In the genomic region with DNA sequence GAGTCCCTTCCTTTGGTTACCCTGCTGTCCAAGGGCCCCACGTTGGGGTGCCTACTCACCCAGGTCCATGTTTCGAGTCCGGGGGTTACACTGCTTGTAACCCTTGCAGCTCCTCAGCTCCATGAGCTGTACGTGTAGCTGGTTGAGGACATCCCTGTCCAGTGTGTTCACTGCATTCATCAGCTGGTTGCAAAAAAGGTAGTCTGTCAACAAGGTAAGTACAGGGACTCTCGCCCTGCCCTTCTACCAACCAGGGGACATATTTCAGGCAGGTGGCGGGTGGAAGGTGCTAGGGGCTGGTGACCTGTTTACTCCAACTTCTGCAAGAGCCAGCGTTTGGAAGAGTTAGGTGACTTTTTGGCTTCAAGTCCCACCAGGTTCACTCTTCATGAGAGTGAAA, we compare ENCODE assay signal across 20 cellular contexts.
"Had no signal": no experiment of that assay in that cellular context is flagged by ENCODE, and none has a peak within 500 bp of the region (broad histone marks: within the 10 kb centered on the region; RNA-seq: fewer than 3 reads in every experiment).

No MANE protein-coding gene starts in this region.

- H3K4me3 Mint-ChIP-seq: activated B cell treated with CpG ODN at 0.5 μM for 24 hours; activated naive CD8-positive, alpha-beta T cell; naive B cell; type B pancreatic cell had no signal

- DNase-seq: activated B cell treated with CpG ODN at 0.5 μM for 24 hours; activated CD4-positive, alpha-beta T cell treated with anti-CD3 and anti-CD28 coated beads for 48 hours; activated T-cell treated with anti-CD3 and anti-CD28 coated beads for 4 hours; cerebellar nuclear complex; effector CD8-positive, alpha-beta T cell; esophagus squamous epithelium; left ventricle myocardium superior; mucosa of descending colon; naive B cell; ovary; right lobe of liver; small intestine; stimulated activated CD4-positive, alpha-beta T cell treated with anti-CD3 and anti-CD28 coated beads, Interleukin-15, amount 100 ng/mL, for 24 hours; stimulated activated CD4-positive, alpha-beta T cell treated with anti-CD3 and anti-CD28 coated beads, Interleukin-2, amount 100 ng/mL, for 48 hours; testis had no signal

- H3K27ac ChIP-seq: esophagus squamous epithelium, right lobe of liver, testis had no signal

- H3K27me3 ChIP-seq: esophagus squamous epithelium, ovary, right lobe of liver, testis had no signal

- H3K27me3 Mint-ChIP-seq: activated B cell treated with CpG ODN at 0.5 μM for 24 hours; activated naive CD8-positive, alpha-beta T cell; naive B cell; type B pancreatic cell had no signal

- H3K4me3 ChIP-seq: esophagus squamous epithelium, mucosa of descending colon, ovary, right lobe of liver, testis had no signal

- H3K27ac Mint-ChIP-seq: activated T-helper 2 cell treated with anti-CD3 and anti-CD28 coated beads, Interferon-gamma antibody, Interleukin-2, Interleukin-4, amounts not matched to agents 10 μg/mL and 5 μg/mL and 100 μg/mL, durations not matched to agents 14 hours and 24 hours and 36 hours; type B pancreatic cell had no signal

- ATAC-seq: left ventricle myocardium superior, mucosa of descending colon, right lobe of liver had no signal

- FAIRE-seq: bronchial epithelial cell, endothelial cell of umbilical vein, small intestine had no signal

- H3K9me3 Mint-ChIP-seq: activated B cell treated with CpG ODN at 0.5 μM for 24 hours; activated T-helper 2 cell treated with anti-CD3 and anti-CD28 coated beads, Interferon-gamma antibody, Interleukin-2, Interleukin-4, amounts not matched to agents 10 μg/mL and 5 μg/mL and 100 μg/mL, durations not matched to agents 14 hours and 24 hours and 36 hours; naive B cell; type B pancreatic cell had no signal

- H3K9me3 ChIP-seq: esophagus squamous epithelium, mucosa of descending colon, ovary, right lobe of liver, testis had no signal

- H3K36me3 ChIP-seq: ovary had no signal
